ENCODE assay signal across 35 cellular contexts in genomic region chr12:56517854-56518253, GRCh38. TPM values are rescaled to one million over a fixed set of nuclear protein-coding genes. Genes with fewer than 3 reads are reported as not detected.
DNase-seq lines count a peak whose midpoint lies in the region; ATAC-seq and TF ChIP-seq lines count a peak whose summit lies in the region.
"Had no signal": no experiment of that assay in that cellular context is flagged by ENCODE, and none has a peak within 500 bp of the region (broad histone marks: within the 10 kb centered on the region; RNA-seq: fewer than 3 reads in every experiment).

No MANE protein-coding gene starts in this region.

- H3K27me3 Mint-ChIP-seq in activated CD8-positive, alpha-beta memory T cell treated with anti-CD3 and anti-CD28 coated beads, Interleukin-2, amount 10 ng/mL, durations not matched to agents 7 days and 5 days: peaks cover 4% of the 10 kb centered on the region
- H3K27me3 Mint-ChIP-seq: activated T-helper 17 cell treated with anti-CD3 and anti-CD28 coated beads, Interleukin-2, amount 50 U/mL, for 72 hours; natural killer cell treated with Interleukin-12 subunit alpha and Interleukin-12 subunit beta and Interleukin-15 and Interleukin-18, amount 100 ng/mL, for 72 hours had no signal

- CTCF ChIA-PET in RWPE1 (lab: Yijun Ruan, JAX): no interaction called here
- CTCF ChIA-PET in activated CD8-positive, alpha-beta memory T cell treated with anti-CD3 and anti-CD28 coated beads, Interleukin-2, amount 10 ng/mL, durations not matched to agents 7 days and 5 days (lab: Charles Lee): no interaction called here

- DNase-seq in HK-2 (ENCODE audit: unreplicated experiment): peak; percentile 36
- DNase-seq in RWPE1 (ENCODE audit: low spot score): no peak
- peak; percentile 51 for DNase-seq in glomerular visceral epithelial cell (ENCODE audit: extremely low spot score)
- no peak for DNase-seq in SKM-1 treated with dmso at 0.1 percent for 144 hours (lab: John Stamatoyannopoulos, UW; ENCODE audit: unreplicated experiment)
- no peak for DNase-seq in effector CD8-positive, alpha-beta T cell (lab: John Stamatoyannopoulos, UW)
- no peak for DNase-seq in activated CD8-positive, alpha-beta memory T cell treated with anti-CD3 and anti-CD28 coated beads, Interleukin-2, amount 10 ng/mL, durations not matched to agents 7 days and 5 days
- DNase-seq: activated CD4-positive, alpha-beta memory T cell treated with anti-CD3 and anti-CD28 coated beads, Interleukin-2, amount 10 ng/mL, durations not matched to agents 7 days and 5 days; activated naive CD4-positive, alpha-beta T cell treated with anti-CD3 and anti-CD28 coated beads, Interleukin-2, amount 50 U/mL, for 16 hours; Caco-2; caudate nucleus; cortex of kidney; DMS79; endodermal cell; GF-D8; H7; hypothalamus; immature natural killer cell; left ventricle myocardium inferior; NCI-H1048; NCI-H1694; NCI-H2171; NCI-H526; ovary; Peyer's patch; spleen; stimulated activated CD4-positive, alpha-beta T cell treated with anti-CD3 and anti-CD28 coated beads, Interleukin-2, amount 100 ng/mL, for 48 hours had no signal

- H3K27ac Mint-ChIP-seq in activated CD8-positive, alpha-beta memory T cell treated with anti-CD3 and anti-CD28 coated beads, Interleukin-2, amount 10 ng/mL, durations not matched to agents 7 days and 5 days: no peak overlapping the region
- H3K27ac Mint-ChIP-seq: activated CD4-positive, alpha-beta memory T cell treated with anti-CD3 and anti-CD28 coated beads, Interleukin-2, amount 10 ng/mL, durations not matched to agents 7 days and 5 days; activated T-helper 17 cell treated with anti-CD3 and anti-CD28 coated beads, Interleukin-2, amount 50 U/mL, for 72 hours; endodermal cell; immature natural killer cell; natural killer cell treated with Interleukin-12 subunit alpha and Interleukin-12 subunit beta and Interleukin-15 and Interleukin-18, amount 100 ng/mL, for 72 hours; T-helper 1 cell treated with Interleukin-12 subunit alpha and Interleukin-12 subunit beta and Interleukin-4 antibody, amounts not matched to agents 30 μg/mL and 1 μg/mL, for 36 hours; type B pancreatic cell had no signal

- H3K27ac ChIP-seq in RWPE1: peak overlapping the region; percentile 28; the same call in 1 of the 2 replicates
- H3K27ac ChIP-seq: ascending aorta, C4-2B, ovary, Peyer's patch, spleen had no signal

- H3K4me3 Mint-ChIP-seq in activated CD8-positive, alpha-beta memory T cell treated with anti-CD3 and anti-CD28 coated beads, Interleukin-2, amount 10 ng/mL, durations not matched to agents 7 days and 5 days: no peak overlapping the region
- H3K4me3 Mint-ChIP-seq: activated CD4-positive, alpha-beta memory T cell treated with anti-CD3 and anti-CD28 coated beads, Interleukin-2, amount 10 ng/mL, durations not matched to agents 7 days and 5 days; activated T-helper 17 cell treated with anti-CD3 and anti-CD28 coated beads, Interleukin-2, amount 50 U/mL, for 72 hours; endodermal cell; immature natural killer cell; natural killer cell treated with Interleukin-12 subunit alpha and Interleukin-12 subunit beta and Interleukin-15 and Interleukin-18, amount 100 ng/mL, for 72 hours; T-helper 1 cell treated with Interleukin-12 subunit alpha and Interleukin-12 subunit beta and Interleukin-4 antibody, amounts not matched to agents 30 μg/mL and 1 μg/mL, for 36 hours; type B pancreatic cell had no signal

- peaks cover 32% of the 10 kb centered on the region for H3K4me1 Mint-ChIP-seq in activated CD8-positive, alpha-beta memory T cell treated with anti-CD3 and anti-CD28 coated beads, Interleukin-2, amount 10 ng/mL, durations not matched to agents 7 days and 5 days

- no peaks in the 10 kb centered on the region for H3K27me3 ChIP-seq in skeletal muscle satellite cell (ENCODE audit: control insufficient read depth, insufficient read depth, low read length)
- H3K27me3 ChIP-seq: ascending aorta, ovary, Peyer's patch, spleen had no signal

- POLR2A ChIA-PET in RWPE1 (lab: Yijun Ruan, JAX; ENCODE audit: low non-redundant PET): no interaction called here

- TF ChIP-seq CTCF in RWPE1 (conservative IDR thresholded peaks at IDR 0.05; ENCODE audit: low read depth): no peak

- peak overlapping the region; percentile 63 for H3K9ac ChIP-seq in skeletal muscle satellite cell (ENCODE audit: low read depth, low read length)

- H3K9me3 ChIP-seq in skeletal muscle satellite cell (replicated peaks; ENCODE audit: low read length): no peaks in the 10 kb centered on the region
- H3K9me3 ChIP-seq: ascending aorta, Caco-2, left ventricle myocardium inferior, ovary, Peyer's patch, spleen had no signal

- no peaks in the 10 kb centered on the region for H3K9me3 Mint-ChIP-seq in activated CD8-positive, alpha-beta memory T cell treated with anti-CD3 and anti-CD28 coated beads, Interleukin-2, amount 10 ng/mL, durations not matched to agents 7 days and 5 days (ENCODE audit: low read depth)
- H3K9me3 Mint-ChIP-seq: activated CD4-positive, alpha-beta memory T cell treated with anti-CD3 and anti-CD28 coated beads, Interleukin-2, amount 10 ng/mL, durations not matched to agents 7 days and 5 days; activated T-helper 17 cell treated with anti-CD3 and anti-CD28 coated beads, Interleukin-2, amount 50 U/mL, for 72 hours; endodermal cell; immature natural killer cell; natural killer cell treated with Interleukin-12 subunit alpha and Interleukin-12 subunit beta and Interleukin-15 and Interleukin-18, amount 100 ng/mL, for 72 hours; T-helper 1 cell treated with Interleukin-12 subunit alpha and Interleukin-12 subunit beta and Interleukin-4 antibody, amounts not matched to agents 30 μg/mL and 1 μg/mL, for 36 hours; type B pancreatic cell had no signal

- peaks cover 32% of the 10 kb centered on the region for H3K4me1 ChIP-seq in skeletal muscle satellite cell (ENCODE audit: control insufficient read depth, insufficient read depth, low read length)

- no peaks in the 10 kb centered on the region for H3K36me3 Mint-ChIP-seq in activated CD8-positive, alpha-beta memory T cell treated with anti-CD3 and anti-CD28 coated beads, Interleukin-2, amount 10 ng/mL, durations not matched to agents 7 days and 5 days
- H3K36me3 Mint-ChIP-seq: immature natural killer cell; natural killer cell treated with Interleukin-12 subunit alpha and Interleukin-12 subunit beta and Interleukin-15 and Interleukin-18, amount 100 ng/mL, for 72 hours; type B pancreatic cell had no signal

- H3K4me2 ChIP-seq in skeletal muscle satellite cell (ENCODE audit: low read length): no peak overlapping the region

- ATAC-seq in activated CD8-positive, alpha-beta memory T cell treated with anti-CD3 and anti-CD28 coated beads, Interleukin-2, amount 10 ng/mL, durations not matched to agents 7 days and 5 days: no peak
- ATAC-seq: activated T-helper 17 cell treated with anti-CD3 and anti-CD28 coated beads, Interleukin-2, amount 50 U/mL, for 72 hours; natural killer cell treated with Interleukin-12 subunit alpha and Interleukin-12 subunit beta and Interleukin-15 and Interleukin-18, amount 100 ng/mL, for 72 hours had no signal

- H3K4me3 ChIP-seq in skeletal muscle satellite cell (ENCODE audit: low read length): no peak overlapping the region
- H3K4me3 ChIP-seq: ascending aorta, left ventricle myocardium inferior, ovary, Peyer's patch, spleen had no signal

- H3K36me3 ChIP-seq in skeletal muscle satellite cell (ENCODE audit: insufficient read depth, low read length): no peaks in the 10 kb centered on the region
- H3K36me3 ChIP-seq: ascending aorta, left ventricle myocardium inferior, ovary, Peyer's patch, spleen had no signal

RNA-seq across cellular contexts. Expression of gene RBMS2, which starts 3.8 kb away (rescaled TPM):
- 6.6 and 7.9 TPM in 2 replicates for total RNA-seq in skeletal muscle satellite cell (2012; rRNA removed)
- total RNA-seq in activated CD8-positive, alpha-beta memory T cell treated with anti-CD3 and anti-CD28 coated beads, Interleukin-2, amount 10 ng/mL, durations not matched to agents 7 days and 5 days: 1 to 10 TPM; 9.3 to 10.0 TPM

RNA-seq across cellular contexts. Expression of gene GLS2, which starts 29.9 kb away (rescaled TPM):
- total RNA-seq in skeletal muscle satellite cell (2012; rRNA removed): 0.25 TPM in 1 of 2 replicates, not detected in the other
- total RNA-seq in activated CD8-positive, alpha-beta memory T cell treated with anti-CD3 and anti-CD28 coated beads, Interleukin-2, amount 10 ng/mL, durations not matched to agents 7 days and 5 days: 1 to 10 TPM; 1.1 to 1.4 TPM
- total RNA-seq: ascending aorta, LHCN-M2, SK-MEL-5 had no signal

RNA-seq across cellular contexts. Expression of gene SPRYD4, which starts 49.5 kb away (rescaled TPM):
- 2.2 and 2.3 TPM in 2 replicates for total RNA-seq in skeletal muscle satellite cell (2012; rRNA removed)
- 1 to 10 TPM; 3.4 to 3.7 TPM for total RNA-seq in activated CD8-positive, alpha-beta memory T cell treated with anti-CD3 and anti-CD28 coated beads, Interleukin-2, amount 10 ng/mL, durations not matched to agents 7 days and 5 days

Comparison
In these comparisons a context has a peak if more than half of its experiments do, and no peak if none do; other contexts are left out.
1. DNase-seq: peak in HK-2 (single experiment) and glomerular visceral epithelial cell (single experiment); none in RWPE1 (single experiment), SKM-1 treated with dmso at 0.1 percent for 144 hours (single experiment), effector CD8-positive, alpha-beta T cell (single experiment) and activated CD8-positive, alpha-beta memory T cell treated with anti-CD3 and anti-CD28 coated beads, Interleukin-2, amount 10 ng/mL, durations not matched to agents 7 days and 5 days (single experiment).